In the genomic region with DNA sequence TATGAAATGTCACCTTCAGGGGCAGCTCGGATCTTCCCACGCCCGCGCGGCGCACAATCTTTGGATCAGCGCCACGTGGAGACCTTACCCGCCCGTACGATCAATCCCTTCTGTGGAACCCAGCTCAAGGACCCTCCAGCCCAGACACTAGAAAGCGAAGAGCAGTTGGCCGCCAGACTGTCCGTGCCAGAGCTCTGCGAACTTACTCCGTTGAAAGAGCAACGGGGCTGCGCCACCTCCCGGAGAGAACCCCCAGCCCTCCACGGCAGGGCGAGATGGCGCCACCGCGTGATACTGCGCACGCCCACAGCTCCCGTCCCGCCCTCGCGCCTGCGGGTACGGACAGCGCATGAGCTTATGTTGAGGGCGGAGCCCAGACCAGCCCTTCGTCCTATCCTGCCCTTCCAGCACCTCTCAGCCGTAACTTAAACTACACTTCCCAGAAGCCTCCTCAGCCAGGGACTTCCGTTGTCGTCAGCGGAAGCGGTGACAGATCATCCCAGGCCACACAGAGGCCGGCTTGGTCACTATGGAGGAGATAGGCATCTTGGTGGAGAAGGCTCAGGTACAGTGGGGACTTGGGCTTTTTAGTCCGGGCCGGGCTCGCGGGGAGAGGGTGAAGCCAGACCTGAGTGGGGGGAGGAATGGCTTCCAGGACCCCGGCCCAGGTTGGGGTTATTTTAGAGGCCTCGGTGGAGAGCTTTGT, we compare ENCODE assay signal across 1 cellular context.
TF ChIP-seq lines count a peak whose summit lies in the region.

Gene PSMC4, plus strand, starts transcription at position 492 of the 706 bp plus-strand sequence. Its CDS starts 38 bp downstream, at position 530.

TF ChIP-seq in GM12878, 131 proteins besides CTCF, POLR2A, EP300 and RAD21 (continued from another document and continues in another):
- TF ChIP-seq ZBTB40 (IDR thresholded peaks at IDR 0.05; ENCODE audit: borderline replicate concordance) (peak; percentile 96), FOS (IDR thresholded peaks at IDR 0.05; ENCODE audit: borderline replicate concordance, extremely low read depth, insufficient read length) (no peak), ZNF687 (IDR thresholded peaks at IDR 0.05) (peak; percentile 34; the same call in 1 of the 2 replicates), SIN3A (IDR thresholded peaks at IDR 0.05; ENCODE audit: low read depth, low read length) (peak; percentile 65), WRNIP1 (IDR thresholded peaks at IDR 0.05; ENCODE audit: borderline replicate concordance, low read depth, low read length) (0 out of 2 replicates have a peak, but pooled peaks have one; percentile 3), ESRRA (IDR thresholded peaks at IDR 0.05; ENCODE audit: low read length) (0 out of 2 replicates have a peak, but pooled peaks have one; percentile 23), SREBF1 (IDR thresholded peaks at IDR 0.05; ENCODE audit: low read length) (peak; percentile 75), CBFB (IDR thresholded peaks at IDR 0.05; ENCODE audit: low read depth) (peak; percentile 74), IRF4 (IDR thresholded peaks at IDR 0.05; ENCODE audit: low read depth, low read length) (0 out of 2 replicates have a peak, but pooled peaks have one; percentile 34), GATAD2B (conservative IDR thresholded peaks at IDR 0.05; ENCODE audit: low read depth) (no peak; the same call in 1 of the 2 replicates), NR2C2 (IDR thresholded peaks at IDR 0.05; ENCODE audit: borderline replicate concordance, control insufficient read depth, insufficient read length, low read depth) (no peak), MYC (IDR thresholded peaks at IDR 0.05; ENCODE audit: insufficient read depth, insufficient read length, insufficient replicate concordance, low read length, severe bottlenecking) (peak; percentile 82), REST (IDR thresholded peaks at IDR 0.05; ENCODE audit: low read depth, low read length) (no peak), HDGF (IDR thresholded peaks at IDR 0.05) (peak; percentile 91), RCOR1 (conservative IDR thresholded peaks at IDR 0.05; ENCODE audit: low read depth, low read length) (no peak), TCF12 (IDR thresholded peaks at IDR 0.05; ENCODE audit: low read depth, low read length) (peak; percentile 46; the same call in 1 of the 2 replicates), CHD4 (IDR thresholded peaks at IDR 0.05) (no peak), CBX5 (IDR thresholded peaks at IDR 0.05; ENCODE audit: low read depth) (no peak), KDM1A (IDR thresholded peaks at IDR 0.05; ENCODE audit: borderline replicate concordance) (no peak), SUZ12 (IDR thresholded peaks at IDR 0.05; ENCODE audit: unreplicated experiment) (no peak), MEF2A (IDR thresholded peaks at IDR 0.05; ENCODE audit: insufficient read depth, low read depth, low read length) (0 out of 2 replicates have a peak, but pooled peaks have one; percentile 3), JUNB (IDR thresholded peaks at IDR 0.05) (no peak), ASH2L (IDR thresholded peaks at IDR 0.05; ENCODE audit: borderline replicate concordance, low read depth) (no peak), STAT1 (conservative IDR thresholded peaks at IDR 0.05) (no peak; the same call in 1 of the 2 replicates), NBN (IDR thresholded peaks at IDR 0.05) (peak; percentile 80), SMAD1 (IDR thresholded peaks at IDR 0.05; ENCODE audit: low read depth, partially characterized antibody) (no peak), CHD1 (IDR thresholded peaks at IDR 0.05; ENCODE audit: low read depth, low read length) (no peak), RUNX3 (IDR thresholded peaks at IDR 0.05; ENCODE audit: low read length) (peak; percentile 82), CREB1 (IDR thresholded peaks at IDR 0.05; ENCODE audit: low read depth) (peak; percentile 97), EGR1 (IDR thresholded peaks at IDR 0.05; ENCODE audit: borderline replicate concordance in 1 of 2, low read depth in 2 of 2, low read length in 2 of 2) (peak in 1 of 2 experiments; percentile 44; a peak in 1 of 3 replicates), RB1 (IDR thresholded peaks at IDR 0.05; ENCODE audit: borderline replicate concordance) (peak; percentile 69; the same call in 1 of the 2 replicates), RELA (IDR thresholded peaks at IDR 0.05; ENCODE audit: borderline replicate concordance, partially characterized antibody) (peak; percentile 12), HDAC2 (IDR thresholded peaks at IDR 0.05) (no peak), ZNF24 (IDR thresholded peaks at IDR 0.05) (no peak), LARP7 (IDR thresholded peaks at IDR 0.05) (peak; percentile 51), MXI1 (IDR thresholded peaks at IDR 0.05; ENCODE audit: low read depth, low read length) (peak; percentile 21), ZNF207 (IDR thresholded peaks at IDR 0.05; ENCODE audit: borderline replicate concordance) (peak; percentile 83; the same call in 1 of the 2 replicates), PAX8 (IDR thresholded peaks at IDR 0.05) (no peak), CEBPB (IDR thresholded peaks at IDR 0.05; ENCODE audit: borderline replicate concordance in 1 of 2, low read depth in 2 of 2, low read length in 2 of 2) (0 out of 4 replicates have a peak, but pooled peaks of 1 of the 2 experiments have one; percentile 31), IKZF1 (conservative IDR thresholded peaks at IDR 0.05) (peak; percentile 92), TARDBP (IDR thresholded peaks at IDR 0.05; ENCODE audit: borderline replicate concordance) (no peak), IKZF2 (IDR thresholded peaks at IDR 0.05) (no peak), ATF7 (IDR thresholded peaks at IDR 0.05; ENCODE audit: low read depth) (peak; percentile 49; the same call in 1 of the 2 replicates), CHD2 (IDR thresholded peaks at IDR 0.05; ENCODE audit: borderline replicate concordance, low read depth, low read length) (peak; percentile 63; the same call in 1 of the 2 replicates), SIX5 (IDR thresholded peaks at IDR 0.05; ENCODE audit: low read depth, low read length, severe bottlenecking) (peak; percentile 96), MTA3 (IDR thresholded peaks at IDR 0.05; ENCODE audit: borderline replicate concordance, low read length) (no peak), YBX1 (IDR thresholded peaks at IDR 0.05) (no peak)
- TF ChIP-seq, protein P1, sequence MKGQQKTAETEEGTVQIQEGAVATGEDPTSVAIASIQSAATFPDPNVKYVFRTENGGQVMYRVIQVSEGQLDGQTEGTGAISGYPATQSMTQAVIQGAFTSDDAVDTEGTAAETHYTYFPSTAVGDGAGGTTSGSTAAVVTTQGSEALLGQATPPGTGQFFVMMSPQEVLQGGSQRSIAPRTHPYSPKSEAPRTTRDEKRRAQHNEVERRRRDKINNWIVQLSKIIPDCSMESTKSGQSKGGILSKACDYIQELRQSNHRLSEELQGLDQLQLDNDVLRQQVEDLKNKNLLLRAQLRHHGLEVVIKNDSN (IDR thresholded peaks at IDR 0.05; ENCODE audit: borderline replicate concordance, extremely low read length, insufficient read depth, low read depth, low read length): peak; percentile 67
- TF ChIP-seq, protein P2, sequence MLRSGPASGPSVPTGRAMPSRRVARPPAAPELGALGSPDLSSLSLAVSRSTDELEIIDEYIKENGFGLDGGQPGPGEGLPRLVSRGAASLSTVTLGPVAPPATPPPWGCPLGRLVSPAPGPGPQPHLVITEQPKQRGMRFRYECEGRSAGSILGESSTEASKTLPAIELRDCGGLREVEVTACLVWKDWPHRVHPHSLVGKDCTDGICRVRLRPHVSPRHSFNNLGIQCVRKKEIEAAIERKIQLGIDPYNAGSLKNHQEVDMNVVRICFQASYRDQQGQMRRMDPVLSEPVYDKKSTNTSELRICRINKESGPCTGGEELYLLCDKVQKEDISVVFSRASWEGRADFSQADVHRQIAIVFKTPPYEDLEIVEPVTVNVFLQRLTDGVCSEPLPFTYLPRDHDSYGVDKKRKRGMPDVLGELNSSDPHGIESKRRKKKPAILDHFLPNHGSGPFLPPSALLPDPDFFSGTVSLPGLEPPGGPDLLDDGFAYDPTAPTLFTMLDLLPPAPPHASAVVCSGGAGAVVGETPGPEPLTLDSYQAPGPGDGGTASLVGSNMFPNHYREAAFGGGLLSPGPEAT (IDR thresholded peaks at IDR 0.05; ENCODE audit: low read depth): peak; percentile 76
